In the genomic region with DNA sequence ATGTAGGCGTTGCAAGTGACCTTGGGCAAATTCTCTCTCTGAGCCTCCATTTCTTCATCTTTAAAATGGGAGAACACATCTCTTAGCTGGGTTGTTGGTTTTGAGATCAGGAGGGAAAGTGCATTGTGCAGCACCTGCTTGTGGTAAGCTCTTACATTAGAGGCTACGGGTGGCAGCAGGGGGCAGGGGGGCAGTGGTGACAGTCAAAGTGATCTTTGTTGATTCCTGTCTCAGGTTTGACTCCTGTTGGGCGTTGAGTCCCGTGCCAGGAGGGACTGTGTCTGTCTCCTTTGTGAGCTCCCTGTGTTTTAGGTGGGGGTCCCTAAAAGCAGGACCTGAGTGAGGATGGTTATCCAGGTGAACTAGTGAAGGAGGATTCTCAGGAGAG, we compare ENCODE assay signal across 2 cellular contexts.
TF ChIP-seq lines count a peak whose summit lies in the region.

No MANE protein-coding gene starts in this region.

TF ChIP-seq in IMR-90, 13 proteins besides CTCF, POLR2A, EP300 and RAD21:
- TF ChIP-seq, protein P1, sequence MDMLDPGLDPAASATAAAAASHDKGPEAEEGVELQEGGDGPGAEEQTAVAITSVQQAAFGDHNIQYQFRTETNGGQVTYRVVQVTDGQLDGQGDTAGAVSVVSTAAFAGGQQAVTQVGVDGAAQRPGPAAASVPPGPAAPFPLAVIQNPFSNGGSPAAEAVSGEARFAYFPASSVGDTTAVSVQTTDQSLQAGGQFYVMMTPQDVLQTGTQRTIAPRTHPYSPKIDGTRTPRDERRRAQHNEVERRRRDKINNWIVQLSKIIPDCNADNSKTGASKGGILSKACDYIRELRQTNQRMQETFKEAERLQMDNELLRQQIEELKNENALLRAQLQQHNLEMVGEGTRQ (IDR thresholded peaks at IDR 0.05; ENCODE audit: low read depth, low read length): no peak
- TF ChIP-seq NFE2L2 (IDR thresholded peaks at IDR 0.05; ENCODE audit: low read depth, low read length) (no peak), CHD1 (IDR thresholded peaks at IDR 0.05; ENCODE audit: low read depth, low read length) (no peak), RCOR1 (IDR thresholded peaks at IDR 0.05; ENCODE audit: insufficient replicate concordance, low read length) (no peak), BHLHE40 (IDR thresholded peaks at IDR 0.05; ENCODE audit: low read depth, low read length) (no peak), RFX5 (IDR thresholded peaks at IDR 0.05; ENCODE audit: low read depth, low read length) (no peak), CEBPB (IDR thresholded peaks at IDR 0.05; ENCODE audit: low read depth, low read length) (no peak), MAZ (IDR thresholded peaks at IDR 0.05; ENCODE audit: borderline replicate concordance, low read depth, low read length) (no peak), FOS (IDR thresholded peaks at IDR 0.05; ENCODE audit: low read depth, low read length) (no peak)
- TF ChIP-seq, protein P2, sequence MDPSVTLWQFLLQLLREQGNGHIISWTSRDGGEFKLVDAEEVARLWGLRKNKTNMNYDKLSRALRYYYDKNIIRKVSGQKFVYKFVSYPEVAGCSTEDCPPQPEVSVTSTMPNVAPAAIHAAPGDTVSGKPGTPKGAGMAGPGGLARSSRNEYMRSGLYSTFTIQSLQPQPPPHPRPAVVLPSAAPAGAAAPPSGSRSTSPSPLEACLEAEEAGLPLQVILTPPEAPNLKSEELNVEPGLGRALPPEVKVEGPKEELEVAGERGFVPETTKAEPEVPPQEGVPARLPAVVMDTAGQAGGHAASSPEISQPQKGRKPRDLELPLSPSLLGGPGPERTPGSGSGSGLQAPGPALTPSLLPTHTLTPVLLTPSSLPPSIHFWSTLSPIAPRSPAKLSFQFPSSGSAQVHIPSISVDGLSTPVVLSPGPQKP (IDR thresholded peaks at IDR 0.05; ENCODE audit: borderline replicate concordance, low read depth, low read length): no peak

TF ChIP-seq in H1, 55 proteins besides CTCF, POLR2A, EP300 and RAD21:
- TF ChIP-seq, protein P3, sequence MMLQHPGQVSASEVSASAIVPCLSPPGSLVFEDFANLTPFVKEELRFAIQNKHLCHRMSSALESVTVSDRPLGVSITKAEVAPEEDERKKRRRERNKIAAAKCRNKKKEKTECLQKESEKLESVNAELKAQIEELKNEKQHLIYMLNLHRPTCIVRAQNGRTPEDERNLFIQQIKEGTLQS (IDR thresholded peaks at IDR 0.05; ENCODE audit: insufficient read depth, low read depth, low read length): no peak
